Comparison of ENCODE assay signal across 12 cellular contexts in the genomic region with DNA sequence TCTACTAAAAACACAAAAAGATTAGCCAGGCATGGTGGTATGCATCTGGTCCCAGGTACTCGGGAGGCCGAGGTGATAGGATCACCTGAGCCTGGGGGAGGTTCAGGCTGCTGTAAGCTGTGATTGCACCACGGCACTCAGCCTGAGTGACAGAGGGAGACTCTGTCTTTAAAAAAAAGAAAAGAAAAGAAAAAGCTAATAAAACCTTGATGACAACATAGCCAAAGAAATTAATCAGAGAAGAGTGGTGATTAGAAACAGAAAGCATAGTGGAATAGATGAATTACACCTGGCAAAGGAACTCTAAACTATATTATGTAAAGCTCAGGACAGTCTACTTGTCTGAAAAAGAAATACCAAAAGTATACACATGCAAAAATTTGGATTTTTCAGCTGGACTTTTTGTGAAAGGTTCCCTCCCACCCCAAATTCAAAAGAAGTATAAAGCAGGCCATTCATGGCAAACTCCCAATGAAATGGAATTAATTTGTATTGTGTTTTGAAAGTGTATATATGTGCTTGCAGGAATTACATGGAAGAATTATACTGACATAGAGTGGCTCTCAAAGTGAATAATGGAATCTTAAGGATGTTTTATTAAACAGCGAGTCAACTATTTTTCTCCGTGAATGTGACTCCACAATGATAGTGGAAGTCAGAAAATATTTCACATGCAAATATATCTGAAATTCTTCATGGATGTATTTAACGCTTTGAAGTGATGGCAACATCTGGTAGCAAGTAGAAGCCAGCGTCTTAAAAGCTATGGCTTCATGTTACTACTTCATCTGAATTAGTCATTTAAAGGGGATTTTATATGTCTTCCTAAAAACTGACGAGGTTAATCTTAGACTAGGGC. TPM values are rescaled to one million over a fixed set of nuclear protein-coding genes. Genes with fewer than 3 reads are reported as not detected.
DNase-seq lines count a peak whose midpoint lies in the region; ATAC-seq and TF ChIP-seq lines count a peak whose summit lies in the region.
"Had no signal": no experiment of that assay in that cellular context is flagged by ENCODE, and none has a peak within 500 bp of the region (broad histone marks: within the 10 kb centered on the region; RNA-seq: fewer than 3 reads in every experiment).

No MANE protein-coding gene starts in this region.

- TF ChIP-seq POLR2A in esophagus squamous epithelium (IDR thresholded peaks at IDR 0.05), result no peak

- TF ChIP-seq CTCF in AG10803 (conservative IDR thresholded peaks at IDR 0.05; ENCODE audit: low read length) (no peak), RWPE2 (IDR thresholded peaks at IDR 0.05; ENCODE audit: poor library complexity, severe bottlenecking) (no peak), esophagus squamous epithelium (IDR thresholded peaks at IDR 0.05) (no peak), neural crest cell (conservative IDR thresholded peaks at IDR 0.05) (no peak)

- peaks cover 43% of the 10 kb centered on the region for H3K4me1 Mint-ChIP-seq in neural crest cell
- H3K4me1 Mint-ChIP-seq: CD4-positive, alpha-beta memory T cell had no signal

- WGBS in esophagus squamous epithelium, 2 donors, result 19 to 23% methylated on average over 8 of the region's 8 CpGs

- H3K4me3 ChIP-seq in AG10803 (ENCODE audit: low read length), result no peak overlapping the region; the same call in 1 of the 2 replicates
- no peak overlapping the region for H3K4me3 ChIP-seq in RWPE2 (ENCODE audit: severe bottlenecking)
- H3K4me3 ChIP-seq in esophagus squamous epithelium, result peak overlapping the region in 1 of 4 donors; percentile 12
- no peak overlapping the region for H3K4me3 ChIP-seq in H7 (ENCODE audit: insufficient read depth, low read depth, low read length)

- H3K27me3 Mint-ChIP-seq in neural crest cell (ENCODE audit: low read depth), result no peaks in the 10 kb centered on the region
- H3K27me3 Mint-ChIP-seq: CD4-positive, alpha-beta memory T cell had no signal

- peak overlapping the region; percentile 91 for H3K27ac Mint-ChIP-seq in neural crest cell (ENCODE audit: unreplicated experiment)
- H3K27ac Mint-ChIP-seq: CD4-positive, alpha-beta memory T cell had no signal

- H3K4me1 ChIP-seq in RWPE2 (ENCODE audit: insufficient read depth, poor library complexity, severe bottlenecking) (peaks cover 37% of the 10 kb centered on the region), esophagus squamous epithelium (peaks cover 0 to 44% (median 0%) of the 10 kb centered on the region in 3 donors)

- intact Hi-C loops in esophagus squamous epithelium (cut with DNase I), result no loop called here

- H3K9me3 ChIP-seq in RWPE2 (ENCODE audit: severe bottlenecking) (no peaks in the 10 kb centered on the region), esophagus squamous epithelium (no peaks in the 10 kb centered on the region)

- no peaks in the 10 kb centered on the region for H3K9me3 Mint-ChIP-seq in neural crest cell

- peaks cover 9% of the 10 kb centered on the region for H3K36me3 Mint-ChIP-seq in neural crest cell (ENCODE audit: low read depth)
- H3K36me3 Mint-ChIP-seq: CD4-positive, alpha-beta memory T cell had no signal

- H3K36me3 ChIP-seq in RWPE2 (ENCODE audit: low read depth) (no peaks in the 10 kb centered on the region; the same call in 1 of the 2 replicates), esophagus squamous epithelium (no peaks in the 10 kb centered on the region), H7 (replicated peaks; ENCODE audit: control insufficient read depth, insufficient read depth, low read length) (no peaks in the 10 kb centered on the region)

- ATAC-seq in RWPE2 (ENCODE audit: low read depth), result peak; percentile 63

- peak; percentile 54 for DNase-seq in AG10803 (ENCODE audit: low read depth)
- no peak for DNase-seq in RWPE2 (ENCODE audit: low spot score)
- DNase-seq in esophagus squamous epithelium (lab: John Stamatoyannopoulos, UW), result no peak
- DNase-seq in neural crest cell (ENCODE audit: low read depth, low spot score), result no peak
- DNase-seq in NCI-H526 treated with DMSO at 0.1 percent for 48 hours (lab: John Stamatoyannopoulos, UW), result no peak
- no peak for DNase-seq in stimulated activated CD4-positive, alpha-beta T cell treated with anti-CD3 and anti-CD28 coated beads, Interleukin-2, amount 100 ng/mL, for 48 hours
- DNase-seq in NCI-H69 (lab: John Stamatoyannopoulos, UW), result no peak
- no peak for DNase-seq in H7
- DNase-seq: CD4-positive, alpha-beta memory T cell; NCI-H1436 treated with DMSO at 0.1 percent for 48 hours; posterior cingulate gyrus; T-helper 1 cell had no signal

- H3K27me3 ChIP-seq in RWPE2 (ENCODE audit: insufficient read depth, poor library complexity, severe bottlenecking) (no peaks in the 10 kb centered on the region), esophagus squamous epithelium (no peaks in the 10 kb centered on the region), H7 (ENCODE audit: control insufficient read depth, insufficient read depth, low read length) (no peaks in the 10 kb centered on the region)

- peak overlapping the region; percentile 16 for H3K4me3 Mint-ChIP-seq in neural crest cell
- H3K4me3 Mint-ChIP-seq: CD4-positive, alpha-beta memory T cell had no signal

- H3K27ac ChIP-seq in RWPE2 (ENCODE audit: poor library complexity, severe bottlenecking) (peak overlapping the region; percentile 63), esophagus squamous epithelium (peak overlapping the region in 3 of 4 donors; percentile 36 to 64 (median 64))

RNA-seq across cellular contexts. Expression of gene PLS3, which starts 22.1 kb away (rescaled TPM):
- 100 to 1,000 TPM; 142 to 196 (median 149) TPM for total RNA-seq in esophagus squamous epithelium
- 286 and 307 TPM in 2 replicates for total RNA-seq in neural crest cell
- total RNA-seq in H7 (2014; rRNA removed; shearing (Covaris generic)), result 285 and 367 TPM in 2 replicates
